Comparison of ENCODE assay signal across 8 cellular contexts in the genomic region with DNA sequence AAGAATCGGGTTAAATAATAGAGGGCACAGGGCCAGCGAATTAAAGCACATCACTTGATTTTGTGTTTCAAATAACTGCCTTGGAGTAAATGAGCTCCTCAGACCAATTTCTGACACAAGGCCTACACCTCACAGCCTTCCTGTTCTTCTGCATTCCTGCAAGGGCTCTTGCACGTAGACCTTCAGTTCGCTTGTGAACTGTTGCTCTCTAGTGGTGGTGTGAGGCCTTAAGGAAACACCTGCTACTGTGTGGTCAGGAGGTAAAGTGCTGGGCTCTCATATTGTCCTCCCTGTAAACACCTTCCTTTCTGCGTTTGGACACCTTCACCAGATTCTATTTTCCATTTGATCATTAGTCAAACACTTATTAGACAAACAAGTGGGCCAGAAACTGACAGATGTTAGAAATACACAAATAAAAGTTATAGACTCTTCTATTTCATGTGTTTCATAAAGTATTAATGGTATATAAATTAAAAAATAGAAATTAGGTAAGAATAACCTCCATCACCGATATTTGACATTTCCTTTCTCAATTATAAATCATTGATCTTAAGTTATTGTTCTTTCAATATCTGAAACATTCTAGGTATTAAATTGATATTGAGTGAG. TPM values are rescaled to one million over a fixed set of nuclear protein-coding genes. Genes with fewer than 3 reads are reported as not detected.
DNase-seq lines count a peak whose midpoint lies in the region; ATAC-seq, FAIRE-seq and TF ChIP-seq lines count a peak whose summit lies in the region.

No MANE protein-coding gene starts in this region.

- no peak overlapping the region for H4K5ac ChIP-seq in IMR-90 (ENCODE audit: low read depth, low read length)

- CTCF ChIA-PET in IMR-90 (lab: Yijun Ruan, JAX) (interaction anchor here (0.8 to 5.8 kb wide), 4 partner anchors 16 to 233 kb away, joined by 3 to 39 read pairs (median 6); partner anchors contain the start of gene CLEC9A), T-cell (lab: Charles Lee) (interaction anchor here (0.5 to 8.2 kb wide), 25 partner anchors 10 to 345 kb away, joined by 3 to 311 read pairs (median 8); partner anchors contain the start of genes CD69 (in 2 of the 2) and CLEC2D (in 1 of the 2))

- no peak overlapping the region for H3K4me2 ChIP-seq in IMR-90 (ENCODE audit: low read depth, low read length)
- no peak overlapping the region for H3K4me2 ChIP-seq in astrocyte (ENCODE audit: low read length)

- H2AK5ac ChIP-seq in IMR-90 (ENCODE audit: low read depth, low read length) = no peak overlapping the region

- no peak overlapping the region for H2BK5ac ChIP-seq in IMR-90 (ENCODE audit: low read depth, low read length, poor library complexity, severe bottlenecking)

- H3K27ac ChIP-seq in IMR-90 (ENCODE audit: insufficient read depth, low read length) = no peak overlapping the region
- H3K27ac ChIP-seq in astrocyte (ENCODE audit: low read depth, low read length) = no peak overlapping the region
- no peak overlapping the region for H3K27ac ChIP-seq in ascending aorta

- H3K9me3 ChIP-seq in IMR-90 (ENCODE audit: control insufficient read depth, insufficient read depth, low read length) = no peaks in the 10 kb centered on the region
- H3K9me3 ChIP-seq in astrocyte (ENCODE audit: insufficient read depth, low read depth, low read length) = no peaks in the 10 kb centered on the region
- H3K9me3 ChIP-seq in ascending aorta = no peaks in the 10 kb centered on the region

- no peak overlapping the region for H3K23ac ChIP-seq in IMR-90 (ENCODE audit: low read depth, low read length)

- H4K20me1 ChIP-seq in IMR-90 (ENCODE audit: insufficient read depth, low read length) (no peaks in the 10 kb centered on the region), astrocyte (ENCODE audit: insufficient read depth, low read length) (no peaks in the 10 kb centered on the region)

- no peaks in the 10 kb centered on the region for H3K27me3 ChIP-seq in IMR-90 (ENCODE audit: control insufficient read depth, insufficient read depth, low read length)
- no peaks in the 10 kb centered on the region for H3K27me3 ChIP-seq in astrocyte (ENCODE audit: insufficient read depth, low read length)
- no peaks in the 10 kb centered on the region for H3K27me3 ChIP-seq in ascending aorta

- H2AFZ ChIP-seq in IMR-90 (replicated peaks; ENCODE audit: low read length, poor library complexity) = peak overlapping the region; percentile 65
- H2AFZ ChIP-seq in astrocyte (ENCODE audit: low read depth, low read length) = no peak overlapping the region

- no peaks in the 10 kb centered on the region for H3K9me1 ChIP-seq in IMR-90 (ENCODE audit: insufficient read depth, low read length)

- H3K27me3 Mint-ChIP-seq in T-cell (no peaks in the 10 kb centered on the region), astrocyte (ENCODE audit: low read depth, unreplicated experiment) (no peaks in the 10 kb centered on the region)

- peaks cover 46 to 49% (median 48%) of the 10 kb centered on the region in 3 donors for H3K4me1 Mint-ChIP-seq in T-cell
- H3K4me1 Mint-ChIP-seq in astrocyte (ENCODE audit: low read depth, unreplicated experiment) = peaks cover 8% of the 10 kb centered on the region

- H3K18ac ChIP-seq in IMR-90 (ENCODE audit: low read depth, low read length) = no peak overlapping the region

- no peak overlapping the region for H3K56ac ChIP-seq in IMR-90 (ENCODE audit: extremely low read depth, insufficient read depth, low read length)

- no peak overlapping the region for H2BK15ac ChIP-seq in IMR-90 (ENCODE audit: low read depth, low read length)

- no peak overlapping the region for H3K9ac ChIP-seq in IMR-90 (ENCODE audit: low read depth, low read length)
- no peak overlapping the region for H3K9ac ChIP-seq in astrocyte (ENCODE audit: low read length)

- H3K36me3 Mint-ChIP-seq in T-cell = no peaks in the 10 kb centered on the region
- no peaks in the 10 kb centered on the region for H3K36me3 Mint-ChIP-seq in astrocyte (ENCODE audit: low read depth, unreplicated experiment)

- no peaks in the 10 kb centered on the region for H3K79me1 ChIP-seq in IMR-90 (ENCODE audit: low read depth in 1 of 2, low read length in 2 of 2)

- H4K91ac ChIP-seq in IMR-90 (ENCODE audit: insufficient read depth, low read depth, low read length) = no peak overlapping the region

- TF ChIP-seq POLR2A in IMR-90 (IDR thresholded peaks at IDR 0.05; ENCODE audit: low read depth, low read length) = no peak

- TF ChIP-seq RAD21 in IMR-90 (IDR thresholded peaks at IDR 0.05; ENCODE audit: low read length) = peak; percentile 55

- no peaks in the 10 kb centered on the region for H3K36me3 ChIP-seq in IMR-90 (ENCODE audit: control insufficient read depth, insufficient read depth, low read length)
- H3K36me3 ChIP-seq in astrocyte (ENCODE audit: insufficient read depth, low read length) = no peaks in the 10 kb centered on the region
- no peaks in the 10 kb centered on the region for H3K36me3 ChIP-seq in ascending aorta

- H3K27ac Mint-ChIP-seq in T-cell (peak overlapping the region; percentile 24 to 75), astrocyte (ENCODE audit: unreplicated experiment) (no peak overlapping the region)

- H3K9me3 Mint-ChIP-seq in T-cell (no peaks in the 10 kb centered on the region), astrocyte (ENCODE audit: unreplicated experiment) (peaks cover 2% of the 10 kb centered on the region)

- ATAC-seq in GM21528 (IDR thresholded peaks at IDR 0.05; ENCODE audit: low FRiP score, unreplicated experiment) (peak; percentile 96), IMR-90 (ENCODE audit: low read depth) (peak; percentile 82), T-cell (replicated peaks in 1 of 4) (peak; percentile 92 to 98 (median 94)), left lobe of liver (peak; percentile 82)

- POLR2A ChIA-PET in IMR-90 (lab: Charles Lee; ENCODE audit: unreplicated experiment) = no interaction called here
- POLR2A ChIA-PET in T-cell (lab: Charles Lee) = interaction anchor here (0.6 to 7.0 kb wide), 14 partner anchors 29 to 66 kb away, joined by 3 to 80 read pairs (median 6); partner anchors contain the start of gene CD69 (in 2 of the 2)

- no peak overlapping the region for H2AK9ac ChIP-seq in IMR-90 (replicated peaks; ENCODE audit: low read depth, low read length, poor library complexity)

- no TSS peak for BruUV-seq in IMR-90 (replicated peaks; lab: Mats Ljungman, UMichigan)

- H3K4me1 ChIP-seq in IMR-90 (ENCODE audit: control insufficient read depth, insufficient read depth, low read length) (no peaks in the 10 kb centered on the region), astrocyte (ENCODE audit: insufficient read depth, low read length) (peaks cover 6% of the 10 kb centered on the region), ascending aorta (no peaks in the 10 kb centered on the region)

- H3K14ac ChIP-seq in IMR-90 (replicated peaks; ENCODE audit: low read depth, low read length) = no peak overlapping the region

- DNase-seq in EH (ENCODE audit: low read depth) (peak; percentile 7), IMR-90 (peak; percentile 56), T-cell (peak; percentile 29 to 72 (median 59)), astrocyte (ENCODE audit: low read depth) (peak; percentile 57), left lobe of liver (ENCODE audit: low spot score) (no peak), ascending aorta (ENCODE audit: low spot score in 2 of 2) (no peak)
- peak; percentile 22 to 43 for DNase-seq in stimulated activated CD8-positive, alpha-beta memory T cell treated with anti-CD3 and anti-CD28 coated beads, Interleukin-4, amount 100 ng/mL, for 4 hours (ENCODE audit: low read depth in 2 of 2, low spot score in 1 of 2)

- H3K4me3 Mint-ChIP-seq in T-cell (peak overlapping the region in 1 of 3 donors; percentile 40), astrocyte (ENCODE audit: unreplicated experiment) (no peak overlapping the region)

- no peak overlapping the region for H3K4ac ChIP-seq in IMR-90 (ENCODE audit: low read depth, low read length)

- in situ Hi-C loops in IMR-90 (cut with MboI; ENCODE audit: low sequenced_read_pairs) = no loop called here

- H3K4me3 ChIP-seq in IMR-90 (ENCODE audit: insufficient read depth, low read depth, low read length) (no peak overlapping the region), astrocyte (ENCODE audit: insufficient read depth, low read depth, low read length) (no peak overlapping the region), ascending aorta (no peak overlapping the region)

- H4K8ac ChIP-seq in IMR-90 (ENCODE audit: low read depth in 2 of 2, low read length in 2 of 2) = no peak overlapping the region; a peak in 1 of 4 replicates

- WGBS in IMR-90 (ENCODE audit: extremely low coverage in 2 of 2, insufficient read length in 1 of 2), 2 experiments = 100% methylated on average over 1 of the region's 6 CpGs; no CpG with 5 or more reads in 1 of the 2 experiments

- peak overlapping the region; percentile 2; the same call in 1 of the 2 replicates for H2BK120ac ChIP-seq in IMR-90 (ENCODE audit: low read depth, low read length)

- dilution Hi-C loops in IMR-90 (cut with HindIII; ENCODE audit: low sequenced_read_pairs, unreplicated experiment) = no loop called here

- FAIRE-seq in astrocyte (lab: Jason Lieb, UNC) = no peak

- intact Hi-C loops in IMR-90 (cut with micrococcal nuclease) (loop anchor here (1.0 kb wide), 1 partner anchor 48 kb away; no protein-coding TSS in a partner anchor), ascending aorta (cut with DNase I) (no loop called here)

- H3K79me2 ChIP-seq in astrocyte (ENCODE audit: insufficient read depth, low read length) = no peaks in the 10 kb centered on the region

- H2BK20ac ChIP-seq in IMR-90 (ENCODE audit: low read depth, low read length) = no peak overlapping the region

- peak; percentile 51 for TF ChIP-seq CTCF in IMR-90 (conservative IDR thresholded peaks at IDR 0.05; ENCODE audit: low read depth, low read length)
- TF ChIP-seq CTCF in astrocyte (IDR thresholded peaks at IDR 0.05; ENCODE audit: insufficient read depth, low read depth, low read length) = peak; percentile 38
- TF ChIP-seq CTCF in ascending aorta (IDR thresholded peaks at IDR 0.05) = no peak

TF ChIP-seq in IMR-90, 13 proteins besides CTCF, POLR2A, EP300 and RAD21:
- no peak for TF ChIP-seq FOS (IDR thresholded peaks at IDR 0.05; ENCODE audit: low read depth, low read length)
- peak; percentile 22; the same call in 1 of the 2 replicates for TF ChIP-seq SMC3 (IDR thresholded peaks at IDR 0.05; ENCODE audit: low read depth, low read length)
TF ChIP-seq in IMR-90: peak in this region for 1.

RNA-seq across cellular contexts. Expression of gene KLRF1, which starts 29.2 kb away (rescaled TPM):
- total RNA-seq in IMR-90 (2012; rRNA removed) = not detected in 2 replicates
- not detected in 2 replicates for polyA plus RNA-seq in IMR-90 (2012; rRNA removed)
- not detected in 2 replicates for polyA plus RNA-seq in IMR-90 (2012; cell fraction: cytosol; rRNA removed)
- not detected in 2 replicates for polyA plus RNA-seq in IMR-90 (2012; cell fraction: nucleus; rRNA removed; ENCODE audit: low replicate concordance)
- total RNA-seq in T-cell = 10 to 100 TPM in 1 of 5 donors, 1 to 10 TPM in 1, under 1 TPM in 3; 0.35 to 24.8 (median 0.95) TPM
- total RNA-seq in astrocyte = not detected in 2 replicates
- not detected for total RNA-seq in left lobe of liver
- total RNA-seq in ascending aorta = not detected

RNA-seq across cellular contexts. Expression of gene CD69, which starts 37.4 kb away (rescaled TPM):
- total RNA-seq in IMR-90 (2012; rRNA removed) (not detected in 2 replicates), T-cell (100 to 1,000 TPM in 2 of 5 donors, 10 to 100 TPM in 3; 36.7 to 746 (median 39.4) TPM), astrocyte (0.18 TPM in 1 of 2 replicates, not detected in the other), left lobe of liver (0.53 TPM), ascending aorta (1.3 TPM)
- polyA plus RNA-seq in IMR-90 (2012; rRNA removed) = not detected in 2 replicates
- not detected in 2 replicates for polyA plus RNA-seq in IMR-90 (2012; cell fraction: cytosol; rRNA removed)
- polyA plus RNA-seq in IMR-90 (2012; cell fraction: nucleus; rRNA removed; ENCODE audit: low replicate concordance) = 0.08 TPM in 1 of 2 replicates, not detected in the other

Comparison
In these comparisons a context has a peak if more than half of its experiments do, and no peak if none do; other contexts are left out.
1. DNase-seq: peak in EH (single experiment), IMR-90 (single experiment), T-cell (34 of 34), astrocyte (single experiment) and stimulated activated CD8-positive, alpha-beta memory T cell treated with anti-CD3 and anti-CD28 coated beads, Interleukin-4, amount 100 ng/mL, for 4 hours (2 of 2); none in left lobe of liver (single experiment) and ascending aorta (0 of 2).
2. CTCF ChIP-seq: peak in IMR-90 (single experiment) and astrocyte (single experiment); none in ascending aorta (0 of 3).
3. RNA of gene CD69, which starts 37.4 kb away (total RNA-seq): 36.7 to 746 TPM in T-cell; 1.3 TPM in ascending aorta (single experiment), 0.53 TPM in left lobe of liver (single experiment), 0.18 TPM in astrocyte and not detected in IMR-90; every median in the first group is over 10 times any median in the second.
4. Peak in every context shown above with its lines, with median percentiles within 50 percentile points of each other: ATAC-seq.